8 cellular contexts compared by ENCODE assay signal in the genomic region with DNA sequence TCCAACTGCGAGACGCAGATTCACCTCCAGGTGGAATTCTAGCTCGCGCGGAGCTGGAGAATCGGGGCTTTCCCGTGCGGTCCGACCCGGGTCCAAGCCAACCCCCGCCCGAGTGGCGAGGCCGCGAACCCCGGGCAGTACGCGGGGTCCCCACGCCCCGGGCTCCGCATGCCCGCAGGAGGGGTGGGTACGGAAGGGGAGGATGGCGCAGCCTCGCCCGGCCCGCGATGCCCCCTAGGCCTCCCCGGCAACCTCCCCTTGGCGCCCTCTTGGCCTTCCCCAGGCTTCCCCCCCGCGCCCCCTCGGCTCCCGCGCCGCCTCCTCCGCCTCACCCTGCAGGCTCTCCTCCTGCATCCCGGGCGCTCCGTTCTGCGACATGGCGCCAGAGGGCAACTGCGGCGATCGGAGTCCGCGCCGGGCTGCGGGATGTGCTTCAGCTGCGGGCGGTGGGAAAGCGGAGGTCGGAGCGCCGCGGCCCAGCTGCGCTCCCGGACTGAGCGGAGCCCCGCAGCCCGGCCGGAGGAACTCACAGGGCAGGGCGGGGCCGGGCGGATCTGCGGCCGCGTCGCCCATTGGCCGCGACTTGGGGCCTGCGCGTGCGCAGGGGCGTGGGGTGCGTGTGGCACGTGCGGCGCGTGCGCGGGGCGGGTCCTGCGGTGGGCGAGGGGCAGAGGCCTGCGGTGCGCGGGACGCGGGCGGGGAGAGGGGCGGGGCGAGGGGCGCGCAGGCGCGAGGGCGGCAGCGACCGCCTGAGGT. TPM values are rescaled to one million over a fixed set of nuclear protein-coding genes. Genes with fewer than 3 reads are reported as not detected.
DNase-seq lines count a peak whose midpoint lies in the region; ATAC-seq lines count a peak whose summit lies in the region.

A gene with protein sequence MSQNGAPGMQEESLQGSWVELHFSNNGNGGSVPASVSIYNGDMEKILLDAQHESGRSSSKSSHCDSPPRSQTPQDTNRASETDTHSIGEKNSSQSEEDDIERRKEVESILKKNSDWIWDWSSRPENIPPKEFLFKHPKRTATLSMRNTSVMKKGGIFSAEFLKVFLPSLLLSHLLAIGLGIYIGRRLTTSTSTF (minus strand): TSS at position 495 of the 756 bp plus-strand sequence. CDS start 117 bp downstream, at position 378.

- no peaks in the 10 kb centered on the region for H3K27me3 ChIP-seq in esophagus (ENCODE audit: control insufficient read depth in 1 of 2, insufficient read depth in 2 of 2, low read length in 2 of 2)
- no peaks in the 10 kb centered on the region for H3K27me3 ChIP-seq in muscle layer of colon (ENCODE audit: control insufficient read depth in 1 of 2, insufficient read depth in 2 of 2, low read length in 2 of 2)

- ATAC-seq in GM19467 (IDR thresholded peaks at IDR 0.05; ENCODE audit: unreplicated experiment): peak; percentile 89
- peak; percentile 89 to 93 for ATAC-seq in activated T-cell treated with anti-CD3 and anti-CD28 coated beads, Interleukin-2, amount 50 U/mL, for 4 hours

- H3K4me3 ChIP-seq in esophagus (ENCODE audit: low read depth in 1 of 2, low read length in 2 of 2) (peak within 1 kb of the TSS; percentile 78 to 85), muscle layer of colon (ENCODE audit: low read depth in 1 of 2, low read length in 2 of 2) (peak within 1 kb of the TSS; percentile 75 to 77)

- DNase-seq in COR-L47 (lab: John Stamatoyannopoulos, UW): peak; percentile 76
- DNase-seq in HPDE6-E6E7 (ENCODE audit: extremely low spot score): peak; percentile 82
- peak; percentile 62 for DNase-seq in OCI-M1 (lab: John Stamatoyannopoulos, UW)
- peak; percentile 92 for DNase-seq in activated T-cell treated with anti-CD3 and anti-CD28 coated beads, Interleukin-2, amount 50 U/mL, for 4 hours
- peak; percentile 88 to 89 for DNase-seq in stimulated activated CD8-positive, alpha-beta memory T cell treated with anti-CD3 and anti-CD28 coated beads, Interleukin-7, amount 100 ng/mL, for 1 hour (ENCODE audit: low read depth in 2 of 2)

- H3K4me3 Mint-ChIP-seq in activated T-cell treated with anti-CD3 and anti-CD28 coated beads, Interleukin-2, amount 50 U/mL, for 4 hours: peak within 1 kb of the TSS; percentile 86

- no peaks in the 10 kb centered on the region for H3K9me3 Mint-ChIP-seq in activated T-cell treated with anti-CD3 and anti-CD28 coated beads, Interleukin-2, amount 50 U/mL, for 4 hours

- H3K36me3 ChIP-seq in esophagus (ENCODE audit: control insufficient read depth in 2 of 2, insufficient read depth in 2 of 2, low read length in 1 of 2) (no peaks in the 10 kb centered on the region), muscle layer of colon (ENCODE audit: insufficient read depth, low read length) (no peaks in the 10 kb centered on the region)

- H3K27ac ChIP-seq in esophagus (ENCODE audit: low read depth in 2 of 2, low read length in 1 of 2): peak within 1 kb of the TSS; percentile 49 to 65
- peak within 1 kb of the TSS; percentile 61 for H3K27ac ChIP-seq in muscle layer of colon (ENCODE audit: low read depth, low read length)

- H3K4me1 ChIP-seq in esophagus (ENCODE audit: control insufficient read depth in 2 of 2, insufficient read depth in 2 of 2, low read length in 1 of 2): peaks cover 0 to 7% of the 10 kb centered on the region in 2 donors
- H3K4me1 ChIP-seq in muscle layer of colon (ENCODE audit: insufficient read depth, low read length): peaks cover 24% of the 10 kb centered on the region

- 0 to 1% methylated on average over 77 to 100 of the region's 100 CpGs for WGBS in esophagus, 2 donors

- H3K9ac ChIP-seq in muscle layer of colon (ENCODE audit: low read length): peak within 1 kb of the TSS; percentile 72

- no peaks in the 10 kb centered on the region for H3K27me3 Mint-ChIP-seq in activated T-cell treated with anti-CD3 and anti-CD28 coated beads, Interleukin-2, amount 50 U/mL, for 4 hours (ENCODE audit: low read depth)

- no peaks in the 10 kb centered on the region for H3K9me3 ChIP-seq in esophagus (ENCODE audit: control insufficient read depth in 2 of 2, insufficient read depth in 1 of 2, low read depth in 1 of 2, low read length in 1 of 2)
- no peaks in the 10 kb centered on the region for H3K9me3 ChIP-seq in muscle layer of colon (ENCODE audit: low read length)

- no peaks in the 10 kb centered on the region for H3K36me3 Mint-ChIP-seq in activated T-cell treated with anti-CD3 and anti-CD28 coated beads, Interleukin-2, amount 50 U/mL, for 4 hours (ENCODE audit: insufficient read depth)

- H3K4me1 Mint-ChIP-seq in activated T-cell treated with anti-CD3 and anti-CD28 coated beads, Interleukin-2, amount 50 U/mL, for 4 hours (ENCODE audit: low read depth): peaks cover 32% of the 10 kb centered on the region

RNA-seq across cellular contexts. Expression of the gene that starts here (rescaled TPM):
- 10 to 100 TPM; 36.5 to 40.5 (median 38.6) TPM for total RNA-seq in activated T-cell treated with anti-CD3 and anti-CD28 coated beads, Interleukin-2, amount 50 U/mL, for 4 hours
- polyA plus RNA-seq in esophagus: 10 to 100 TPM; 17.4 to 23.9 TPM

Comparison
In these comparisons a context has a peak if more than half of its experiments do, and no peak if none do; other contexts are left out.
1. Peak in every context shown above with its lines: DNase-seq, ATAC-seq, H3K4me3 ChIP-seq and H3K27ac ChIP-seq.